In genomic region chr15:24678485-24678884, GRCh38 we compare ENCODE assay signal across 27 cellular contexts. TPM values are rescaled to one million over a fixed set of nuclear protein-coding genes. Genes with fewer than 3 reads are reported as not detected.
"Had no signal": no experiment of that assay in that cellular context is flagged by ENCODE, and none has a peak within 500 bp of the region (broad histone marks: within the 10 kb centered on the region; RNA-seq: fewer than 3 reads in every experiment).

No MANE protein-coding gene starts in this region.

- H3K36me3 ChIP-seq: brain microvascular endothelial cell, colonic mucosa, tibial artery had no signal

- H3K27me3 Mint-ChIP-seq: activated naive CD4-positive, alpha-beta T cell treated with anti-CD3 and anti-CD28 coated beads, Interleukin-2, amount 10 ng/mL, durations not matched to agents 7 days and 5 days; activated naive CD8-positive, alpha-beta T cell treated with anti-CD3 and anti-CD28 coated beads, Interleukin-2, amount 50 U/mL, for 24 hours; central memory CD8-positive, alpha-beta T cell; progenitor cell of endocrine pancreas had no signal

- ATAC-seq: activated naive CD8-positive, alpha-beta T cell treated with anti-CD3 and anti-CD28 coated beads, Interleukin-2, amount 50 U/mL, for 24 hours; left lobe of liver; stimulated activated naive CD8-positive, alpha-beta T cell treated with anti-CD3 and anti-CD28 coated beads, Interleukin-15, Interleukin-2, amounts not matched to agents 100 U/mL and 50 U/mL, for 24 hours had no signal

- H3K4me3 Mint-ChIP-seq: activated naive CD4-positive, alpha-beta T cell treated with anti-CD3 and anti-CD28 coated beads, Interleukin-2, amount 10 ng/mL, durations not matched to agents 7 days and 5 days; activated naive CD8-positive, alpha-beta T cell treated with anti-CD3 and anti-CD28 coated beads, Interleukin-2, amount 50 U/mL, for 24 hours; central memory CD8-positive, alpha-beta T cell; nephron progenitor cell had no signal

- H3K36me3 Mint-ChIP-seq: activated naive CD4-positive, alpha-beta T cell treated with anti-CD3 and anti-CD28 coated beads, Interleukin-2, amount 10 ng/mL, durations not matched to agents 7 days and 5 days had no signal

- H3K9me3 ChIP-seq: colonic mucosa, tibial artery had no signal

- H3K4me3 ChIP-seq: colonic mucosa, lung, tibial artery had no signal

- FAIRE-seq: endometrium, frontal cortex, keratinocyte, urothelium cell line had no signal

- H3K27ac Mint-ChIP-seq: activated naive CD4-positive, alpha-beta T cell treated with anti-CD3 and anti-CD28 coated beads, Interleukin-2, amount 10 ng/mL, durations not matched to agents 7 days and 5 days; activated naive CD8-positive, alpha-beta T cell treated with anti-CD3 and anti-CD28 coated beads, Interleukin-2, amount 50 U/mL, for 24 hours; nephron progenitor cell; progenitor cell of endocrine pancreas had no signal

- DNase-seq: activated CD4-positive, alpha-beta T cell treated with anti-CD3 and anti-CD28 coated beads, Interleukin-2, amount 50 U/mL, for 1 hour; activated CD4-positive, CD25-positive, alpha-beta regulatory T cell treated with anti-CD3 and anti-CD28 coated beads, Interleukin-2, amount 50 U/mL, for 72 hours; activated CD8-positive, alpha-beta memory T cell treated with anti-CD3 and anti-CD28 coated beads, Interleukin-2, amount 50 U/mL, for 4 hours; activated effector memory CD4-positive, alpha-beta T cell treated with Interleukin-2 at 50 U/mL for 16 hours; activated naive CD4-positive, alpha-beta T cell treated with anti-CD3 and anti-CD28 coated beads, Interleukin-2, amount 10 ng/mL, durations not matched to agents 7 days and 5 days; activated naive CD8-positive, alpha-beta T cell treated with anti-CD3 and anti-CD28 coated beads, Interleukin-2, amount 50 U/mL, for 24 hours; activated T-cell treated with anti-CD3 and anti-CD28 coated beads, Interleukin-2, amount 50 U/mL, for 48 hours; aorta; brain microvascular endothelial cell; colonic mucosa; hypothalamus; midbrain; nephron progenitor cell; stimulated activated naive CD8-positive, alpha-beta T cell treated with anti-CD3 and anti-CD28 coated beads, Interleukin-15, Interleukin-2, amounts not matched to agents 100 U/mL and 50 U/mL, for 24 hours; substantia nigra; T-helper 9 cell; tibial artery had no signal

- H3K4me1 ChIP-seq: colonic mucosa had no signal

- H3K27me3 ChIP-seq: brain microvascular endothelial cell, colonic mucosa, tibial artery had no signal

- H3K4me1 Mint-ChIP-seq: activated naive CD4-positive, alpha-beta T cell treated with anti-CD3 and anti-CD28 coated beads, Interleukin-2, amount 10 ng/mL, durations not matched to agents 7 days and 5 days; activated naive CD8-positive, alpha-beta T cell treated with anti-CD3 and anti-CD28 coated beads, Interleukin-2, amount 50 U/mL, for 24 hours; central memory CD8-positive, alpha-beta T cell; nephron progenitor cell had no signal

- H3K27ac ChIP-seq: brain microvascular endothelial cell, colonic mucosa, tibial artery had no signal

RNA-seq across cellular contexts. Expression of gene NPAP1, which starts 2.9 kb away (rescaled TPM):
- total RNA-seq: aorta, colonic mucosa, omental fat pad, skeletal muscle tissue had no signal
- polyA plus RNA-seq: keratinocyte, lung had no signal
